18 cellular contexts compared by ENCODE assay signal in the genomic region with DNA sequence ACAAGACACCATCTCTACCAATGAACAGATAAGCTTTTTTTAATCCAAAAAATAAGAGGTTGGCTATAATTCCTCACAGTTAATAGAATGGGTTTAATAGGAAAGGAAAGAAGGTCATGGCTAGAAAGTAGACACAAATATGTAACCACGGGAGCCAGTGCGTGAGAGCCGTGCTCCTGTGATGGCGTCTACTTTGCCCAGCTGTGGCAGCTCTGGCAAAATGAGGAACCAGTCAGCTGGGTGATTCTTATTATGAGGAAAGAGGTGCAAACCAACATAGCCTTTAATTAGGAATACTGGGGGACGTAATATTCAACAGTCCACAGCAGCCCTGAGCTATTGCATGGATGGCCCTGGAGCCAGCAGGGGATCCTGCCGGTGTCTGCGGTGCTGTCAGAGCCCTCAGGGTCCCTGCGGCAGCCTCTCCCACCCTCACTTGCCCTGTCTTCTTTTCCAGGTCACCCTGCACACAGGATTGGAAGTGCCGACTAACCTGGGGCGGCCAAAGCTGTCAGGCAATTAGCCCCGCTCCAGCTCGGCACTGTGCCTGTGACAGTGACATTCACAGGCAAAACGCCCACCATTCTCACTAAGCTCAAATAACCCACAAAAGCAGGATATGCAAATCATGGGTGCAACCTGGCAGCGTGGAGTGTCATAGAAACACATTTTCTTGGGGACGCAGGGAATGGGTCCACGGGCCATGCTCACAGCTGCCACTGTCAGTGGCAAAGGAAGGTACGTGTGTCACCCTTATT. TPM values are rescaled to one million over a fixed set of nuclear protein-coding genes. Genes with fewer than 3 reads are reported as not detected.
DNase-seq lines count a peak whose midpoint lies in the region; ATAC-seq and TF ChIP-seq lines count a peak whose summit lies in the region.
"Had no signal": no experiment of that assay in that cellular context is flagged by ENCODE, and none has a peak within 500 bp of the region (broad histone marks: within the 10 kb centered on the region; RNA-seq: fewer than 3 reads in every experiment).

No MANE protein-coding gene starts in this region.

- ATAC-seq in GM21717 (IDR thresholded peaks at IDR 0.05; ENCODE audit: unreplicated experiment) (peak; percentile 39), GM21576 (IDR thresholded peaks at IDR 0.05; ENCODE audit: unreplicated experiment) (no peak)
- ATAC-seq: activated CD4-positive, CD25-positive, alpha-beta regulatory T cell treated with anti-CD3 and anti-CD28 coated beads, Interleukin-2, amount 50 U/mL, for 24 hours; left colon; natural killer cell had no signal

- H3K4me2 ChIP-seq in neuronal stem cell (ENCODE audit: insufficient read depth, low read length, poor library complexity, severe bottlenecking), result no peak overlapping the region

- no peak for TF ChIP-seq CTCF in GM12875 (IDR thresholded peaks at IDR 0.05; ENCODE audit: borderline replicate concordance, insufficient read depth, low read depth, low read length)
- TF ChIP-seq CTCF in colonic mucosa (IDR thresholded peaks at IDR 0.05), result no peak

- H2BK5ac ChIP-seq in neuronal stem cell (ENCODE audit: low read length), result no peak overlapping the region

- H3K27ac ChIP-seq in neuronal stem cell (replicated peaks; ENCODE audit: low read length) (no peak overlapping the region), colonic mucosa (no peak overlapping the region)
- H3K27ac ChIP-seq: HL-60, SK-N-MC had no signal

- H3K4me1 ChIP-seq in neuronal stem cell (ENCODE audit: control insufficient read depth in 2 of 2, insufficient read depth in 1 of 2, low read depth in 1 of 2, low read length in 2 of 2) (peaks cover 2 to 3% of the 10 kb centered on the region in 2 donors), colonic mucosa (no peaks in the 10 kb centered on the region)

- no peak overlapping the region for H3K14ac ChIP-seq in neuronal stem cell (ENCODE audit: low read length)

- H2BK12ac ChIP-seq in neuronal stem cell (ENCODE audit: low read length), result no peak overlapping the region

- H3K36me3 ChIP-seq in neuronal stem cell (replicated peaks in 1 of 2; ENCODE audit: control insufficient read depth in 2 of 2, insufficient read depth in 2 of 2, low read length in 2 of 2) (no peaks in the 10 kb centered on the region), colonic mucosa (no peaks in the 10 kb centered on the region)

- no peak overlapping the region for H2BK15ac ChIP-seq in neuronal stem cell (ENCODE audit: low read length)

- H3K9ac ChIP-seq in neuronal stem cell (ENCODE audit: low read depth, low read length, poor library complexity) (no peak overlapping the region), colonic mucosa (ENCODE audit: low read depth in 2 of 2, low read length in 2 of 2) (no peak overlapping the region)

- intact Hi-C loops in colonic mucosa (cut with DNase I), result loop anchor here (2.0 to 10.0 kb wide), 4 partner anchors 28 to 580 kb away; partner anchors contain the start of genes ARV1 and TTC13

- H3K18ac ChIP-seq in neuronal stem cell (ENCODE audit: low read length), result no peak overlapping the region

- H3K4me3 ChIP-seq in GM12875 (ENCODE audit: low read depth, low read length) (peak overlapping the region; percentile 23), neuronal stem cell (ENCODE audit: low read length in 2 of 2) (no peak overlapping the region), colonic mucosa (no peak overlapping the region)
- H3K4me3 ChIP-seq: SK-N-MC had no signal

- H2AFZ ChIP-seq in neuronal stem cell (ENCODE audit: low read length), result peak overlapping the region; percentile 94

- H3K9me3 ChIP-seq in neuronal stem cell (replicated peaks in 1 of 2; ENCODE audit: control insufficient read depth in 2 of 2, insufficient read depth in 1 of 2, low read depth in 1 of 2, low read length in 2 of 2), result no peaks in the 10 kb centered on the region
- H3K9me3 ChIP-seq in colonic mucosa, result no peaks in the 10 kb centered on the region

- H4K91ac ChIP-seq in neuronal stem cell (ENCODE audit: low read depth, low read length, poor library complexity), result no peak overlapping the region

- DNase-seq in NCI-H1048 (lab: John Stamatoyannopoulos, UW), result peak; percentile 32
- no peak for DNase-seq in neuronal stem cell (ENCODE audit: low spot score)
- no peak for DNase-seq in NCI-H82 (lab: John Stamatoyannopoulos, UW)
- no peak for DNase-seq in colonic mucosa
- DNase-seq in NCI-H774 (lab: John Stamatoyannopoulos, UW), result no peak
- DNase-seq: effector memory CD4-positive, alpha-beta T cell; left colon; natural killer cell; NCI-H510A treated with DMSO at 0.1 percent for 48 hours; stimulated activated CD4-positive, alpha-beta T cell treated with anti-CD3 and anti-CD28 coated beads, Interleukin-4, amount 100 ng/mL, for 4 hours had no signal

- H2BK120ac ChIP-seq in neuronal stem cell (ENCODE audit: low read depth, low read length), result no peak overlapping the region

- no peak overlapping the region for H2AK5ac ChIP-seq in neuronal stem cell (ENCODE audit: low read depth, low read length)

- no peak overlapping the region for H3K4ac ChIP-seq in neuronal stem cell (ENCODE audit: low read length)

- WGBS in neuronal stem cell (ENCODE audit: extremely low coverage in 2 of 2, insufficient read length in 2 of 2, insufficient replicate concordance in 1 of 2), 2 donors, result no CpG with 5 or more reads among the region's 17 CpGs

- no peak overlapping the region for H4K8ac ChIP-seq in neuronal stem cell (ENCODE audit: low read depth, low read length)

- no peak overlapping the region for H3K23ac ChIP-seq in neuronal stem cell (ENCODE audit: low read depth, low read length, poor library complexity)

- no peaks in the 10 kb centered on the region for H3K79me1 ChIP-seq in neuronal stem cell (ENCODE audit: low read depth, low read length)

- H3K27me3 ChIP-seq in neuronal stem cell (ENCODE audit: control insufficient read depth in 3 of 3, insufficient read depth in 3 of 3, low read depth in 1 of 3, low read length in 3 of 3), result peaks cover 0 to 23% (median 0%) of the 10 kb centered on the region in 3 experiments
- H3K27me3 ChIP-seq in colonic mucosa, result no peaks in the 10 kb centered on the region

RNA-seq across cellular contexts. Expression of gene GNPAT, which starts 25.9 kb away (rescaled TPM):
- 68.5 TPM for polyA plus RNA-seq in neuronal stem cell (2013, experiment 1 of 2)
- 70.8 TPM for polyA plus RNA-seq in neuronal stem cell (2013, experiment 2 of 2)
- 10 to 100 TPM; 34.9 to 40.5 TPM for total RNA-seq in colonic mucosa

RNA-seq across cellular contexts. Expression of gene TRIM67, which starts 53.2 kb away (rescaled TPM):
- polyA plus RNA-seq in neuronal stem cell (2013, experiment 1 of 2), result not detected
- not detected for polyA plus RNA-seq in neuronal stem cell (2013, experiment 2 of 2)
- total RNA-seq in colonic mucosa, result under 1 TPM in 1 of 2 donors, not detected in 1; 0.03 TPM
- total RNA-seq: activated T-helper 2 cell treated with anti-CD3 and anti-CD28 coated beads, Interferon-gamma antibody, Interleukin-2, Interleukin-4, amounts not matched to agents 10 μg/mL and 5 μg/mL and 100 μg/mL, durations not matched to agents 14 hours and 24 hours and 36 hours; MCF 10A; natural killer cell had no signal
